Comparison of ENCODE assay signal across 31 cellular contexts in genomic region chr6:41046084-41046483, GRCh38. TPM values are rescaled to one million over a fixed set of nuclear protein-coding genes. Genes with fewer than 3 reads are reported as not detected.
"Had no signal": no experiment of that assay in that cellular context is flagged by ENCODE, and none has a peak within 500 bp of the region (broad histone marks: within the 10 kb centered on the region; RNA-seq: fewer than 3 reads in every experiment).

No MANE protein-coding gene starts in this region.

- H3K4me3 ChIP-seq: adrenal gland, breast epithelium, esophagus muscularis mucosa, gastroesophageal sphincter had no signal

- DNase-seq: activated CD4-positive, alpha-beta memory T cell treated with anti-CD3 and anti-CD28 coated beads, Interleukin-2, amount 10 ng/mL, durations not matched to agents 7 days and 5 days; activated CD4-positive, alpha-beta T cell treated with anti-CD3 and anti-CD28 coated beads for 1 hour; activated CD4-positive, alpha-beta T cell treated with anti-CD3 and anti-CD28 coated beads for 4 hours; activated CD4-positive, alpha-beta T cell treated with anti-CD3 and anti-CD28 coated beads, Interleukin-2, amount 10 ng/mL, durations not matched to agents 7 days and 5 days; activated CD4-positive, alpha-beta T cell treated with anti-CD3 and anti-CD28 coated beads, Interleukin-2, amount 50 U/mL, for 4 hours; activated naive CD4-positive, alpha-beta T cell treated with anti-CD3 and anti-CD28 coated beads for 36 hours; activated naive CD8-positive, alpha-beta T cell treated with anti-CD3 and anti-CD28 coated beads for 36 hours; activated naive CD8-positive, alpha-beta T cell treated with anti-CD3 and anti-CD28 coated beads, Interleukin-2, amount 50 U/mL, for 24 hours; activated T-cell treated with anti-CD3 and anti-CD28 coated beads, Interleukin-2, amount 50 U/mL, for 1 hour; activated T-cell treated with anti-CD3 and anti-CD28 coated beads, Interleukin-2, amount 50 U/mL, for 48 hours; adrenal gland; amygdala; aorta; cortex of kidney; dermis blood vessel endothelial cell; effector CD4-positive, alpha-beta T cell; effector memory CD8-positive, alpha-beta T cell; erythroblast; foreskin keratinocyte; T-helper 2 cell had no signal

- ATAC-seq: activated naive CD8-positive, alpha-beta T cell treated with anti-CD3 and anti-CD28 coated beads, Interleukin-2, amount 50 U/mL, for 24 hours; effector memory CD8-positive, alpha-beta T cell; foreskin keratinocyte; gastroesophageal sphincter; WTC11 had no signal

- H3K27me3 ChIP-seq: adrenal gland, breast epithelium, esophagus muscularis mucosa, foreskin keratinocyte, gastroesophageal sphincter had no signal

- H3K36me3 ChIP-seq: adrenal gland, breast epithelium, esophagus muscularis mucosa had no signal

- H3K9me3 ChIP-seq: adrenal gland, breast epithelium, esophagus muscularis mucosa, gastroesophageal sphincter had no signal

- H3K27ac ChIP-seq: adrenal gland, breast epithelium, esophagus muscularis mucosa, foreskin keratinocyte, gastroesophageal sphincter, VCaP had no signal

- H3K4me1 ChIP-seq: adrenal gland, breast epithelium, foreskin keratinocyte, gastroesophageal sphincter had no signal

RNA-seq across cellular contexts. Expression of gene TSPO2, which starts 3.8 kb away (rescaled TPM):
- total RNA-seq: activated CD4-positive, alpha-beta memory T cell treated with anti-CD3 and anti-CD28 coated beads, Interleukin-2, amount 10 ng/mL, durations not matched to agents 7 days and 5 days; activated CD4-positive, alpha-beta T cell treated with anti-CD3 and anti-CD28 coated beads, Interleukin-2, amount 10 ng/mL, durations not matched to agents 7 days and 5 days; activated naive CD4-positive, alpha-beta T cell treated with anti-CD3 and anti-CD28 coated beads for 36 hours; activated naive CD8-positive, alpha-beta T cell treated with anti-CD3 and anti-CD28 coated beads for 36 hours; activated T-helper 1 cell treated with anti-CD3 and anti-CD28 coated beads, Interleukin-12 subunit alpha, Interleukin-12 subunit beta, Interleukin-2, Interleukin-4 antibody, amounts not matched to agents 30 ng/mL and 10 ng/mL and 1 ng/mL, durations not matched to agents 14 hours and 24 hours and 36 hours; activated T-helper 2 cell treated with anti-CD3 and anti-CD28 coated beads, Interferon-gamma antibody, Interleukin-2, Interleukin-4, amounts not matched to agents 10 μg/mL and 5 μg/mL and 100 μg/mL, durations not matched to agents 14 hours and 24 hours and 36 hours; adrenal gland; aorta; breast epithelium; cardiac septum; chondrocyte; dermis blood vessel endothelial cell; esophagus muscularis mucosa; foreskin keratinocyte; gastroesophageal sphincter; glomerular endothelial cell; T-helper 1 cell treated with Interleukin-12 subunit alpha and Interleukin-12 subunit beta and Interleukin-4 antibody, amounts not matched to agents 30 ng/mL and 1 ng/mL, for 36 hours; WTC11 had no signal
- polyA plus RNA-seq: adrenal gland, aorta, foreskin keratinocyte had no signal

RNA-seq across cellular contexts. Expression of gene APOBEC2, which starts 6.9 kb away (rescaled TPM):
- total RNA-seq: activated CD4-positive, alpha-beta memory T cell treated with anti-CD3 and anti-CD28 coated beads, Interleukin-2, amount 10 ng/mL, durations not matched to agents 7 days and 5 days; activated CD4-positive, alpha-beta T cell treated with anti-CD3 and anti-CD28 coated beads, Interleukin-2, amount 10 ng/mL, durations not matched to agents 7 days and 5 days; activated naive CD4-positive, alpha-beta T cell treated with anti-CD3 and anti-CD28 coated beads for 36 hours; activated naive CD8-positive, alpha-beta T cell treated with anti-CD3 and anti-CD28 coated beads for 36 hours; activated T-helper 1 cell treated with anti-CD3 and anti-CD28 coated beads, Interleukin-12 subunit alpha, Interleukin-12 subunit beta, Interleukin-2, Interleukin-4 antibody, amounts not matched to agents 30 ng/mL and 10 ng/mL and 1 ng/mL, durations not matched to agents 14 hours and 24 hours and 36 hours; activated T-helper 2 cell treated with anti-CD3 and anti-CD28 coated beads, Interferon-gamma antibody, Interleukin-2, Interleukin-4, amounts not matched to agents 10 μg/mL and 5 μg/mL and 100 μg/mL, durations not matched to agents 14 hours and 24 hours and 36 hours; aorta; breast epithelium; chondrocyte; dermis blood vessel endothelial cell; foreskin keratinocyte; glomerular endothelial cell; T-helper 1 cell treated with Interleukin-12 subunit alpha and Interleukin-12 subunit beta and Interleukin-4 antibody, amounts not matched to agents 30 ng/mL and 1 ng/mL, for 36 hours; WTC11 had no signal
- polyA plus RNA-seq: aorta had no signal

RNA-seq across cellular contexts. Expression of gene UNC5CL, which starts 7.1 kb away (rescaled TPM):
- total RNA-seq: glomerular endothelial cell had no signal
